1 cellular context compared by ENCODE assay signal in the genomic region with DNA sequence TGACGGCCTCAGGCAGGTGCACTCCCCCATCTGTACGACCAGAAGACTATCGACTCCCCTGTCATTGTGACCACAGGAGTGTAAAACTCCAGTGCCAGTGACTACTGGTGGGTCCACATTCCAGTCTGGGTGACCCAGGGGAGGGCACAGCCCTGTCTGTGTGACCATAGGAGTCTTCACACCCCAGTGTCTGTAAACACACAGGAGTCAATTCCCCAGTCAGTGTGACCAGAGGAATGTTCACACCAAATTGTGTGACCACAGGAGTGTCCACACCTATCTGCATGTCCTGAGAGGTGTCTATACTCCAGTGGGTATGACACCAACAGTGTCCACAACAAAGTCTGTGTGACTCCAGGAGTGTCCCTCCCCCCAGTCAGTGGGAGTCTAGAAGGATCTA.
TF ChIP-seq lines count a peak whose summit lies in the region.

No MANE protein-coding gene starts in this region.

TF ChIP-seq in HepG2, 621 proteins besides CTCF, POLR2A, EP300 and RAD21:
- no peak for TF ChIP-seq RBAK (CRISPR knock-in tag; IDR thresholded peaks at IDR 0.05)
- TF ChIP-seq, protein P1, sequence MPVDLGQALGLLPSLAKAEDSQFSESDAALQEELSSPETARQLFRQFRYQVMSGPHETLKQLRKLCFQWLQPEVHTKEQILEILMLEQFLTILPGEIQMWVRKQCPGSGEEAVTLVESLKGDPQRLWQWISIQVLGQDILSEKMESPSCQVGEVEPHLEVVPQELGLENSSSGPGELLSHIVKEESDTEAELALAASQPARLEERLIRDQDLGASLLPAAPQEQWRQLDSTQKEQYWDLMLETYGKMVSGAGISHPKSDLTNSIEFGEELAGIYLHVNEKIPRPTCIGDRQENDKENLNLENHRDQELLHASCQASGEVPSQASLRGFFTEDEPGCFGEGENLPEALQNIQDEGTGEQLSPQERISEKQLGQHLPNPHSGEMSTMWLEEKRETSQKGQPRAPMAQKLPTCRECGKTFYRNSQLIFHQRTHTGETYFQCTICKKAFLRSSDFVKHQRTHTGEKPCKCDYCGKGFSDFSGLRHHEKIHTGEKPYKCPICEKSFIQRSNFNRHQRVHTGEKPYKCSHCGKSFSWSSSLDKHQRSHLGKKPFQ (CRISPR knock-in tag; IDR thresholded peaks at IDR 0.05; ENCODE audit: insufficient replicate concordance), result peak; percentile 79
